8 cellular contexts compared by ENCODE assay signal in the genomic region with DNA sequence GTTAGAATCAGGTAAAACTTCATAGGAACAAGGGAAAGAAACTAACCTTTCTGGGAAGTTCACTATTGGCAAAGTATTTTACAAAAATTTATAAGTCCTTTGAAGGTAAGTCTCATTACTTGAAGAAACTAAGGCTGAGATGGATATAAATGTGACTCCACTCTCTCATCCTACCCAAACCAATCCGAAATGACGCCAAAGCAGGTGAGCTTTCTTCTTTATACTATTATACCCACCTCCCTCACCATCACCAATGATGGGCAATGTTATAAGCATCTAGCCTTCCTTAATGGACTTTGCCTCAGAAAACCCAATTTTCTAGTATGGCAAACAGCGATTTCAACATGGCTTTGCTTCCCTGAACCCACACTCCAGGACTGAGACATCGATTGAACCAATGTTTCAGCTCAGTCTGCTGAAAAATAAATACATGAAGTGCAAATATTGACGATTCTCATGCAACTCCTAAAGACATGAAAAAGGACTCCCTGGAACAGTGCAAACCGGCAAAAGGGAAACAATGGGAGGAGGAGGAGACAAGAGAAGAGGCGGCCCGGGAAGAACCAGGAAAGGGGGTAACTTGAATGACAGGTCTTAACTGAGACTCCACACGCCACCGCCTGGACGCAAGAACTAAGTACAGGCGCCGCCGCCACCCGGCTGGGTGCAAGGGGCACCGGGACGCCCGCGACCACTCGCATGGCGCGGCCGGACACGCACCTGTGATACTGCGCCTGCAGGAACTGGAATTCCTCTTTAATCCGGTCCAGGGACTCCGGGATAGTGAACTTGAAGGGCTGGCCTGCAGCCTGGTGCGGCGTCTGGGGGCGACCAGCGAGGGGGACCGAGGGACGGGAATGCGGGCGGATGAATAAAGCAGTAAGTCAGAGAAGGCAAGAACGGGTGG. TPM values are rescaled to one million over a fixed set of nuclear protein-coding genes. Genes with fewer than 3 reads are reported as not detected.
DNase-seq lines count a peak whose midpoint lies in the region; ATAC-seq, FAIRE-seq and TF ChIP-seq lines count a peak whose summit lies in the region.

No MANE protein-coding gene starts in this region.

- H3K36me3 ChIP-seq in GM06990 (ENCODE audit: control insufficient read depth, insufficient read depth, low read length), result no peaks in the 10 kb centered on the region
- peaks cover 0 to 27% (median 0%) of the 10 kb centered on the region in 9 donors for H3K36me3 ChIP-seq in heart right ventricle

- H3K27me3 ChIP-seq in GM06990 (replicated peaks; ENCODE audit: control insufficient read depth, insufficient read depth, low read length) (no peaks in the 10 kb centered on the region; the same call in 1 of the 2 replicates), heart right ventricle (peaks cover 0 to 36% (median 0%) of the 10 kb centered on the region in 7 donors)

- TF ChIP-seq CTCF in GM06990 (IDR thresholded peaks at IDR 0.05; ENCODE audit: insufficient read depth, low read length, poor library complexity, severe bottlenecking) (peak; percentile 29), heart right ventricle (IDR thresholded peaks at IDR 0.05) (peak; percentile 53 to 87 (median 71))

- peaks cover 0 to 59% (median 40%) of the 10 kb centered on the region in 9 donors for H3K4me1 ChIP-seq in heart right ventricle

- DNase-seq in GM06990 (ENCODE audit: extremely low read depth, insufficient read length) (peak; percentile 24), HTR-8/SVneo (ENCODE audit: insufficient read length, low spot score) (peak; percentile 68), NCI-H82 treated with DMSO at 0.1 percent for 48 hours (lab: John Stamatoyannopoulos, UW; ENCODE audit: unreplicated experiment) (peak; percentile 75), anterior cingulate cortex (lab: John Stamatoyannopoulos, UW) (peak in 56 of 58 donors; percentile 33 to 89 (median 67)), heart right ventricle (peak; percentile 77 to 84), occipital lobe (lab: John Stamatoyannopoulos, UW) (peak; percentile 71)
- DNase-seq in stimulated activated naive CD4-positive, alpha-beta T cell treated with Interleukin-2 at 50 U/mL for 16 hours (lab: John Stamatoyannopoulos, UW), result no peak
- DNase-seq in central memory CD4-positive, alpha-beta T cell, result no peak

- WGBS in heart right ventricle, 2 donors, result 4 to 5% methylated on average over 36 of the region's 36 CpGs

- intact Hi-C loops in heart right ventricle (cut with DNase I), result loop anchor here (1.0 to 10.0 kb wide), 13 partner anchors 65 to 808 kb away; no protein-coding TSS in a partner anchor

- no peak for FAIRE-seq in HTR-8/SVneo (lab: Jason Lieb, UNC)

- no peaks in the 10 kb centered on the region for H3K9me3 ChIP-seq in heart right ventricle

- H3K4me3 ChIP-seq in GM06990 (replicated peaks; ENCODE audit: low read depth, low read length) (peak overlapping the region; percentile 36), heart right ventricle (peak overlapping the region; percentile 69 to 87 (median 74))

- peak overlapping the region; percentile 73 to 92 (median 84) for H3K27ac ChIP-seq in heart right ventricle

- ATAC-seq in heart right ventricle, result peak in 7 of 8 donors; percentile 30 to 64 (median 53)

RNA-seq across cellular contexts. Expression of a gene that starts 2.5 kb away (rescaled TPM):
- 10 to 100 TPM in 7 of 10 donors, 1 to 10 TPM in 3; 7.9 to 12.7 (median 11.0) TPM for total RNA-seq in heart right ventricle
- polyA plus RNA-seq in heart right ventricle, result 10 to 100 TPM; 10.1 to 15.2 TPM
- total RNA-seq in occipital lobe, result 49.4 TPM

Comparison
In these comparisons a context has a peak if more than half of its experiments do, and no peak if none do; other contexts are left out.
1. DNase-seq: peak in GM06990 (single experiment), HTR-8/SVneo (single experiment), NCI-H82 treated with DMSO at 0.1 percent for 48 hours (single experiment), anterior cingulate cortex (56 of 58), heart right ventricle (2 of 2) and occipital lobe (single experiment); none in stimulated activated naive CD4-positive, alpha-beta T cell treated with Interleukin-2 at 50 U/mL for 16 hours (single experiment) and central memory CD4-positive, alpha-beta T cell (single experiment).